Comparison of ENCODE assay signal across 1 cellular context in the genomic region with DNA sequence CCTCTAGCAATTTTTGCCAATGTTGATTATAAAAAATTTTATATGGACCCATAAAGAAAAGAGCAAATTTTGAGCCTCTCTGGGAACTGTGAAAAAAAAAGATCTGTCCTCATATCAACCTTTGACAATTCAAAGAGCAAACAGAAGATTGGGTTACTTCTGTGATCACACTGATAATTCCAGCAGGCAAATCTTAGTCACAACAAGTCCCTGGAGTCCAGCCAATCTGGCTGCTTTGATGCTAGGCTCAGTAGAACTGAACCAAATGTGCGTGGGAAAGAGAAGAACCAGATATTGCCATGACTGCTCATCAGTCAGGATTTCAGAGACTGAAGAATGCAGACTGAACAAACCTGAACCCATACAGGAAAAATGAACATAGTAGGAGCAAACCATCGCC.
TF ChIP-seq lines count a peak whose summit lies in the region.

No MANE protein-coding gene starts in this region.

TF ChIP-seq in SK-N-SH treated with all-trans-retinoic acid at 6 μM for 48 hours, 23 proteins besides CTCF, POLR2A, EP300 and RAD21 (continued from another document):
- TF ChIP-seq, protein P1, sequence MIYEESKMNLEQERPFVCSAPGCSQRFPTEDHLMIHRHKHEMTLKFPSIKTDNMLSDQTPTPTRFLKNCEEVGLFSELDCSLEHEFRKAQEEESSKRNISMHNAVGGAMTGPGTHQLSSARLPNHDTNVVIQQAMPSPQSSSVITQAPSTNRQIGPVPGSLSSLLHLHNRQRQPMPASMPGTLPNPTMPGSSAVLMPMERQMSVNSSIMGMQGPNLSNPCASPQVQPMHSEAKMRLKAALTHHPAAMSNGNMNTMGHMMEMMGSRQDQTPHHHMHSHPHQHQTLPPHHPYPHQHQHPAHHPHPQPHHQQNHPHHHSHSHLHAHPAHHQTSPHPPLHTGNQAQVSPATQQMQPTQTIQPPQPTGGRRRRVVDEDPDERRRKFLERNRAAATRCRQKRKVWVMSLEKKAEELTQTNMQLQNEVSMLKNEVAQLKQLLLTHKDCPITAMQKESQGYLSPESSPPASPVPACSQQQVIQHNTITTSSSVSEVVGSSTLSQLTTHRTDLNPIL (CRISPR knock-in tag; IDR thresholded peaks at IDR 0.05; ENCODE audit: low read depth), result no peak
- no peak for TF ChIP-seq CSDC2 (CRISPR knock-in tag; IDR thresholded peaks at IDR 0.05)
